8 cellular contexts compared by ENCODE assay signal in genomic region chr2:106192752-106193490, GRCh38. TPM values are rescaled to one million over a fixed set of nuclear protein-coding genes. Genes with fewer than 3 reads are reported as not detected.
A peak's percentile ranks its signal among the peaks of the same experiment; 100 is the strongest.
DNase-seq lines count a peak whose midpoint lies in the region; ATAC-seq and TF ChIP-seq lines count a peak whose summit lies in the region.

No MANE protein-coding gene starts in this region.

- no peaks in the 10 kb centered on the region for H3K9me3 ChIP-seq in OCI-LY1 (ENCODE audit: low read length)

- H3K4me2 ChIP-seq in OCI-LY1 (ENCODE audit: low read length) = peak overlapping the region; percentile 98

- ATAC-seq in GM19395 (IDR thresholded peaks at IDR 0.05; ENCODE audit: unreplicated experiment) (peak; percentile 49), HG03460 (IDR thresholded peaks at IDR 0.05; ENCODE audit: unreplicated experiment) (peak; percentile 45)

- peaks cover 16% of the 10 kb centered on the region for H3K4me1 ChIP-seq in OCI-LY1 (ENCODE audit: insufficient read depth, low read length, severe bottlenecking)

- H3F3A ChIP-seq in OCI-LY1 (ENCODE audit: insufficient read depth, low read length) = no peaks in the 10 kb centered on the region

- no peak overlapping the region for H3K27ac ChIP-seq in OCI-LY1 (ENCODE audit: low read depth, low read length, poor library complexity, severe bottlenecking)

- H3K27me3 ChIP-seq in OCI-LY1 (ENCODE audit: insufficient read depth, low read length) = no peaks in the 10 kb centered on the region

- no peaks in the 10 kb centered on the region for H3K79me2 ChIP-seq in OCI-LY1 (ENCODE audit: insufficient read depth, low read length)

- DNase-seq in D341Med (ENCODE audit: low spot score) = peak; percentile 46
- peak; percentile 22 for DNase-seq in activated T-helper 1 cell treated with Interleukin-2 at 50 U/mL for 16 hours (ENCODE audit: low read depth)
- DNase-seq in germinal center (ENCODE audit: low spot score) = peak; percentile 19
- DNase-seq in renal cortical epithelial cell (ENCODE audit: low read depth) = peak; percentile 99
- no peak for DNase-seq in T1000 (lab: John Stamatoyannopoulos, UW)

- H3K9ac ChIP-seq in OCI-LY1 (ENCODE audit: low read length) = peak overlapping the region; percentile 84

- peak overlapping the region; percentile 94 for H3K4me3 ChIP-seq in OCI-LY1 (ENCODE audit: low read depth, low read length, poor library complexity, severe bottlenecking)

- no peaks in the 10 kb centered on the region for H3K9me2 ChIP-seq in OCI-LY1 (ENCODE audit: low read depth, low read length)

- H4K20me1 ChIP-seq in OCI-LY1 (ENCODE audit: insufficient read depth, low read length) = no peaks in the 10 kb centered on the region

- no peak overlapping the region for H2AFZ ChIP-seq in OCI-LY1 (ENCODE audit: low read length)

- no peaks in the 10 kb centered on the region; the same call in 1 of the 2 replicates for H3K36me3 ChIP-seq in OCI-LY1 (ENCODE audit: insufficient read depth, low read length)

- TF ChIP-seq CTCF in OCI-LY1 (IDR thresholded peaks at IDR 0.05; ENCODE audit: low read length) = no peak

RNA-seq across cellular contexts. Expression of gene UXS1, which starts 1.2 kb away (rescaled TPM):
- total RNA-seq in renal cortical epithelial cell = 73.8 and 141 TPM in 2 replicates
